1 cellular context compared by ENCODE assay signal in the genomic region with DNA sequence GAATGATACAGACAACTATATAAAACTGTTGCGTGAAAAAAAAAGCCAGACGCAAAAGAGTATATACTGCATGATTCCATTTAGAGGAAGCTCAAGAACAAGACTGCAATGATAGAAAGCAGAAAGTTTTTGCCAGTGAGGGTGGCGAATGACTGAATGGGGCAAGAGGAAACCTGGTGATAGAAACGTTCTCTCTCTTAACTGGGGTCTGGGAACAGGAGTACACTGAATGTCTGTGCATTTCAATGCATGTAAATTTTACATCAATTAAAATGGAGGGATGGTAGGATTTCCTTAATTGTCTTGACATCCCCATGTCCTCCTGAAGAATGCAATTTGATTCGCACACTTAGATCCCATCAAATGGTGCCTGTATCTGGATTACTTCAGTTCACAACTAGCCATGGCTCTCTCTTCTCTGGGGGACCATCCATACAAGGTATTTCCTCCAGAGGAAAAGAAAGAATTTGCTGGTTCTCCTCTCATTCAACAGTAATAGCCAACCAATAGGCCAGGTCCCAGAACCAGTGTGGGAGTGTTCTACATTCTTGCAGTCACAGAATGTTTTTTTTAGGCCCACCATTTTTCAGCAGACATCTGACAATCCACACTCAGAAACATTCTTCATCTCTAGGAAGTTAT.
A peak's percentile ranks its signal among the peaks of the same experiment; 100 is the strongest.
TF ChIP-seq lines count a peak whose summit lies in the region.

No MANE protein-coding gene starts in this region.

TF ChIP-seq in HCT116, 20 proteins besides CTCF, POLR2A, EP300 and RAD21:
- TF ChIP-seq POLR2AphosphoS5 (IDR thresholded peaks at IDR 0.05; ENCODE audit: low read depth, low read length) = peak; percentile 26
- no peak for TF ChIP-seq YY1 (IDR thresholded peaks at IDR 0.05; ENCODE audit: extremely low read depth, insufficient replicate concordance, low read depth, low read length)
